Comparison of ENCODE assay signal across 9 cellular contexts in genomic region chr9:96566401-96567202, GRCh38. TPM values are rescaled to one million over a fixed set of nuclear protein-coding genes. Genes with fewer than 3 reads are reported as not detected.
A peak's percentile ranks its signal among the peaks of the same experiment; 100 is the strongest.
DNase-seq lines count a peak whose midpoint lies in the region; ATAC-seq, FAIRE-seq and TF ChIP-seq lines count a peak whose summit lies in the region.
"Had no signal": no experiment of that assay in that cellular context is flagged by ENCODE, and none has a peak within 500 bp of the region (broad histone marks: within the 10 kb centered on the region; RNA-seq: fewer than 3 reads in every experiment).

No MANE protein-coding gene starts in this region.

- H3K27me3 Mint-ChIP-seq in activated naive CD8-positive, alpha-beta T cell treated with anti-CD3 and anti-CD28 coated beads for 36 hours: peaks cover 15% of the 10 kb centered on the region

- H3K36me3 Mint-ChIP-seq in activated naive CD8-positive, alpha-beta T cell treated with anti-CD3 and anti-CD28 coated beads for 36 hours: peaks cover 2% of the 10 kb centered on the region

- ATAC-seq in HG03432 (IDR thresholded peaks at IDR 0.05; ENCODE audit: unreplicated experiment): peak; percentile 92
- ATAC-seq in SK-N-SH treated with all-trans-retinoic acid at 6 μM for 48 hours: peak; percentile 86
- peak; percentile 96 for ATAC-seq in Right ventricle myocardium superior (ENCODE audit: poor library complexity)
- ATAC-seq in pancreas: peak; percentile 91 to 94 (median 92)

- peaks cover 25% of the 10 kb centered on the region for H3K4me1 Mint-ChIP-seq in activated naive CD8-positive, alpha-beta T cell treated with anti-CD3 and anti-CD28 coated beads for 36 hours

- peak overlapping the region; percentile 57 to 84 (median 70) for H3K4me3 ChIP-seq in pancreas
- peak overlapping the region; percentile 27 to 76 (median 38) for H3K4me3 ChIP-seq in thyroid gland (replicated peaks in 1 of 3)

- H3K36me3 ChIP-seq in pancreas (peaks cover 0 to 7% (median 0%) of the 10 kb centered on the region in 3 donors), thyroid gland (no peaks in the 10 kb centered on the region)

- H3K27ac ChIP-seq in pancreas: peak overlapping the region; percentile 72 to 95 (median 93)
- peak overlapping the region; percentile 86 to 98 (median 94) for H3K27ac ChIP-seq in thyroid gland

- intact Hi-C loops in Right ventricle myocardium superior (cut with DNase I): loop anchor here (10.0 kb wide), 2 partner anchors 48 to 112 kb away; partner anchors contain the start of genes CDC14B and HABP4
- intact Hi-C loops in pancreas (cut with DNase I): no loop called here
- intact Hi-C loops in thyroid gland (cut with DNase I): loop anchor here (5.0 to 10.0 kb wide), 2 partner anchors 52 to 91 kb away; partner anchors contain the start of gene PRXL2C

- H3K4me1 ChIP-seq in pancreas (peaks cover 4 to 19% (median 7%) of the 10 kb centered on the region in 3 donors), thyroid gland (peaks cover 4 to 5% of the 10 kb centered on the region in 2 donors)

- WGBS in pancreas, 2 donors: 0% methylated on average over 49 to 60 of the region's 60 CpGs
- 2% methylated on average over 21 to 40 of the region's 60 CpGs for WGBS in thyroid gland, 2 donors

- no peaks in the 10 kb centered on the region for H3K9me3 Mint-ChIP-seq in activated naive CD8-positive, alpha-beta T cell treated with anti-CD3 and anti-CD28 coated beads for 36 hours

- H3K9me3 ChIP-seq in pancreas (no peaks in the 10 kb centered on the region), thyroid gland (no peaks in the 10 kb centered on the region)

- DNase-seq in C1 segment of cervical spinal cord (lab: John Stamatoyannopoulos, UW): peak in 13 of 14 donors; percentile 21 to 87 (median 71)
- DNase-seq in activated naive CD8-positive, alpha-beta T cell treated with anti-CD3 and anti-CD28 coated beads for 36 hours: peak; percentile 83
- DNase-seq in Right ventricle myocardium superior: peak; percentile 88
- DNase-seq in pancreas: peak; percentile 80 to 93 (median 84)
- DNase-seq in thyroid gland: peak; percentile 81 to 84

- TF ChIP-seq CTCF in pancreas (IDR thresholded peaks at IDR 0.05) (peak; percentile 37 to 62 (median 46)), thyroid gland (IDR thresholded peaks at IDR 0.05) (peak; percentile 43 to 80 (median 64))

- TF ChIP-seq POLR2A in GM19193 (IDR thresholded peaks at IDR 0.05; ENCODE audit: extremely low read depth, insufficient read depth, insufficient read length) (peak; percentile 57), thyroid gland (IDR thresholded peaks at IDR 0.05) (peak in 1 of 2 donors; percentile 46)

- FAIRE-seq in pancreas (lab: Jason Lieb, UNC): no peak
- FAIRE-seq: endometrium had no signal

- peak overlapping the region; percentile 63 for H3K27ac Mint-ChIP-seq in activated naive CD8-positive, alpha-beta T cell treated with anti-CD3 and anti-CD28 coated beads for 36 hours

- H3K4me3 Mint-ChIP-seq in activated naive CD8-positive, alpha-beta T cell treated with anti-CD3 and anti-CD28 coated beads for 36 hours: peak overlapping the region; percentile 76

- H3K27me3 ChIP-seq in pancreas (no peaks in the 10 kb centered on the region), thyroid gland (no peaks in the 10 kb centered on the region)

TF ChIP-seq in SK-N-SH treated with all-trans-retinoic acid at 6 μM for 48 hours, 23 proteins besides CTCF, POLR2A, EP300 and RAD21:
- TF ChIP-seq ZNF8 (CRISPR knock-in tag; IDR thresholded peaks at IDR 0.05): no peak
- TF ChIP-seq ZC3H10 (CRISPR knock-in tag; IDR thresholded peaks at IDR 0.05): no peak
- no peak for TF ChIP-seq CSDC2 (CRISPR knock-in tag; IDR thresholded peaks at IDR 0.05)
- no peak for TF ChIP-seq ZNF565 (CRISPR knock-in tag; conservative IDR thresholded peaks at IDR 0.05; ENCODE audit: low read depth)
- no peak for TF ChIP-seq ISL1 (CRISPR knock-in tag; IDR thresholded peaks at IDR 0.05)
- no peak for TF ChIP-seq ZNF70 (CRISPR knock-in tag; IDR thresholded peaks at IDR 0.05)
- TF ChIP-seq TOX (CRISPR knock-in tag; IDR thresholded peaks at IDR 0.05; ENCODE audit: borderline replicate concordance): no peak
- TF ChIP-seq TSHZ2 (CRISPR knock-in tag; IDR thresholded peaks at IDR 0.05): no peak
- TF ChIP-seq BACH2 (CRISPR knock-in tag; IDR thresholded peaks at IDR 0.05; ENCODE audit: borderline replicate concordance): no peak
- no peak for TF ChIP-seq ZFP3 (CRISPR knock-in tag; IDR thresholded peaks at IDR 0.05)
- no peak for TF ChIP-seq ARNTL (CRISPR knock-in tag; IDR thresholded peaks at IDR 0.05; ENCODE audit: borderline replicate concordance, low read depth)
- TF ChIP-seq CSRNP3 (CRISPR knock-in tag; IDR thresholded peaks at IDR 0.05): no peak
- TF ChIP-seq RARB (CRISPR knock-in tag; IDR thresholded peaks at IDR 0.05): no peak
- no peak for TF ChIP-seq SNAI2 (CRISPR knock-in tag; IDR thresholded peaks at IDR 0.05)
- no peak for TF ChIP-seq POU6F1 (CRISPR knock-in tag; IDR thresholded peaks at IDR 0.05; ENCODE audit: borderline replicate concordance, low read depth)
- no peak for TF ChIP-seq GLIS3 (CRISPR knock-in tag; IDR thresholded peaks at IDR 0.05)
- no peak for TF ChIP-seq ZFP30 (CRISPR knock-in tag; IDR thresholded peaks at IDR 0.05)
- TF ChIP-seq ESRRG (CRISPR knock-in tag; IDR thresholded peaks at IDR 0.05): no peak
- TF ChIP-seq OSR1 (CRISPR knock-in tag; IDR thresholded peaks at IDR 0.05): no peak
- no peak for TF ChIP-seq TCF4 (CRISPR knock-in tag; IDR thresholded peaks at IDR 0.05; ENCODE audit: borderline replicate concordance)

RNA-seq across cellular contexts. Expression of gene CDC14B, which starts 53.0 kb away (rescaled TPM):
- total RNA-seq in activated naive CD8-positive, alpha-beta T cell treated with anti-CD3 and anti-CD28 coated beads for 36 hours: under 1 TPM; 0.56 to 0.70 TPM
- total RNA-seq in Right ventricle myocardium superior (15.1 TPM), pancreas (10 to 100 TPM in 5 of 6 donors, 1 to 10 TPM in 1; 8.2 to 19.3 (median 12.8) TPM), thyroid gland (10 to 100 TPM; 39.7 to 87.4 (median 56.3) TPM)
- 1 to 10 TPM; 4.6 to 8.0 TPM for polyA plus RNA-seq in pancreas

Comparison
In these comparisons a context has a peak if more than half of its experiments do, and no peak if none do; other contexts are left out.
1. Peak in every context shown above with its lines: DNase-seq, ATAC-seq, H3K4me3 ChIP-seq and H3K27ac ChIP-seq.
2. intact Hi-C loops: an anchor here in Right ventricle myocardium superior (10.0 kb wide) and thyroid gland (5.0 to 10.0 kb wide); none called in pancreas.